Comparison of ENCODE assay signal across 15 cellular contexts in the genomic region with DNA sequence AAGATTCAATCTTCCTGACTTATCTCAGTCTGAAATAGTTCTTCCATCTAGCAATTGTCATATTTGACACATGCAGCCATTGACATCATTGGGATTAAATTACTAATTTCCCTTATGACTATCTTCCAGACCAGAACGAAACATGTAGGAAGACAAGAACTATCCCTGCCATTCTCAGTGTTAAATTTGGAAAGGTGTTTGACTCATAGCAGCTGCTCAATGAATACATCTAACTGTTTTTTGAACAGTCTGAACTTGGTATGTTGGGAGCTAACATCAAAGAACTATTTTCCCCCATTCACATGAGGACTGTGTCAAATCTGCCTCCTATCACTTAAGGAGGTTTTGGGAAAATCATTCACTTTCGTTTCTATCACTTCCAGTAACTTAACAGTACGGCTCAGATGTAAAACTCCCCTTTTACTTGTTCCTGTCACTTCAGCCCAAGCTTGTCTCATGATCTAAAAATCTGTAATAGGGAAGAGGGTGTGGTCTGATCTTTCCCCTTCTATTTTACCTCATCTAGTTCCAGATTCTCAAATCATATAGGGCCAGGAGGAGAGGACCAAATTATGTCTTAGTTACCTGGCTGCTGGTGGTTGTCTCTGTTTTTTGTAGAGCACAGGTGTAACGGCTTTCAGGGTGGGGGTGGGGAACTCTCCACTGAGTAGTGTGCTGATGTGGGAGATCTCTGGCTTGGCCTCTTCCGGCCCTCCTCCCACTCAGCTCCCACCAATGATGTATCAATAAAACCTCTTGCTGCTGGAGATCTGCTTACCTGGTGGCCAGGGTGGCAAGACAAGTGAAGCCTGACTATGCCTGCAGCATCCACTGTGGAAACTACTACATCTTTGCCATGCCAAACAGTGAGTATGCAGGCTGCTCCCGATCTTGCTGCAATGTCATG. TPM values are rescaled to one million over a fixed set of nuclear protein-coding genes. Genes with fewer than 3 reads are reported as not detected.
A peak's percentile ranks its signal among the peaks of the same experiment; 100 is the strongest.
DNase-seq lines count a peak whose midpoint lies in the region; ATAC-seq and TF ChIP-seq lines count a peak whose summit lies in the region.
"Had no signal": no experiment of that assay in that cellular context is flagged by ENCODE, and none has a peak within 500 bp of the region (broad histone marks: within the 10 kb centered on the region; RNA-seq: fewer than 3 reads in every experiment).

No MANE protein-coding gene starts in this region.

- H3K4me3 ChIP-seq in OCI-LY1 (ENCODE audit: low read depth, low read length, poor library complexity, severe bottlenecking) (peak overlapping the region; percentile 45), upper lobe of left lung (peak overlapping the region in 1 of 4 donors; percentile 23)
- no peak overlapping the region for H3K4me3 ChIP-seq in effector memory CD4-positive, alpha-beta T cell (ENCODE audit: insufficient read depth, low read depth, low read length, poor library complexity, severe bottlenecking)
- H3K4me3 ChIP-seq: adrenal gland had no signal

- no peaks in the 10 kb centered on the region for H3K79me2 ChIP-seq in OCI-LY1 (ENCODE audit: insufficient read depth, low read length)

- 42 to 47% methylated on average over 6 of the region's 6 CpGs for WGBS in upper lobe of left lung, 2 donors

- H3K27ac Mint-ChIP-seq in stimulated activated memory B cell treated with anti-CD40 and anti-IgM and Interleukin-4, amounts not matched to agents 10 μg/mL and 1 μg/mL and 100 μg/mL, for 72 hours, result no peak overlapping the region

- H3K27me3 ChIP-seq in OCI-LY1 (ENCODE audit: insufficient read depth, low read length), result no peaks in the 10 kb centered on the region
- no peaks in the 10 kb centered on the region for H3K27me3 ChIP-seq in effector memory CD4-positive, alpha-beta T cell (replicated peaks; ENCODE audit: control insufficient read depth, insufficient read depth, low read length, poor library complexity, severe bottlenecking)
- H3K27me3 ChIP-seq in upper lobe of left lung, result no peaks in the 10 kb centered on the region
- H3K27me3 ChIP-seq: adrenal gland, neutrophil had no signal

- peak overlapping the region; percentile 56 for H3K9ac ChIP-seq in OCI-LY1 (ENCODE audit: low read length)

- peak; percentile 54 for DNase-seq in stimulated activated CD4-positive, alpha-beta T cell treated with anti-CD3 and anti-CD28 coated beads, Interleukin-1b, Interleukin-23, amount 100 ng/mL, for 48 hours
- no peak for DNase-seq in stimulated activated CD4-positive, alpha-beta T cell treated with anti-CD3 and anti-CD28 coated beads, Interleukin-12 subunit alpha, Interleukin-12 subunit beta, amount 100 ng/mL, for 4 hours
- no peak for DNase-seq in effector memory CD4-positive, alpha-beta T cell
- DNase-seq in upper lobe of left lung (no peak), NCI-H2029 (lab: John Stamatoyannopoulos, UW) (no peak)
- DNase-seq: adrenal gland, dermis blood vessel endothelial cell, foreskin fibroblast, SHP77, WERI-Rb-1 had no signal

- peaks cover 3% of the 10 kb centered on the region for H3K9me3 Mint-ChIP-seq in stimulated activated memory B cell treated with anti-CD40 and anti-IgM and Interleukin-4, amounts not matched to agents 10 μg/mL and 1 μg/mL and 100 μg/mL, for 72 hours

- H3F3A ChIP-seq in OCI-LY1 (ENCODE audit: insufficient read depth, low read length), result peaks cover 5% of the 10 kb centered on the region; the same call in 1 of the 2 replicates

- no peaks in the 10 kb centered on the region for H3K9me2 ChIP-seq in OCI-LY1 (ENCODE audit: low read depth, low read length)

- H3K36me3 ChIP-seq in OCI-LY1 (ENCODE audit: insufficient read depth, low read length) (peaks cover 5% of the 10 kb centered on the region; the same call in 1 of the 2 replicates), upper lobe of left lung (no peaks in the 10 kb centered on the region)
- H3K36me3 ChIP-seq in effector memory CD4-positive, alpha-beta T cell (ENCODE audit: control insufficient read depth, insufficient read depth, low read length), result peaks cover 10% of the 10 kb centered on the region
- H3K36me3 ChIP-seq: adrenal gland, WERI-Rb-1 had no signal

- no peaks in the 10 kb centered on the region for H4K20me1 ChIP-seq in OCI-LY1 (ENCODE audit: insufficient read depth, low read length)

- H3K4me1 Mint-ChIP-seq in stimulated activated memory B cell treated with anti-CD40 and anti-IgM and Interleukin-4, amounts not matched to agents 10 μg/mL and 1 μg/mL and 100 μg/mL, for 72 hours, result peaks cover 5% of the 10 kb centered on the region

- no peak overlapping the region for H3K4me3 Mint-ChIP-seq in stimulated activated memory B cell treated with anti-CD40 and anti-IgM and Interleukin-4, amounts not matched to agents 10 μg/mL and 1 μg/mL and 100 μg/mL, for 72 hours

- TF ChIP-seq CTCF in OCI-LY1 (IDR thresholded peaks at IDR 0.05; ENCODE audit: low read length), result no peak
- TF ChIP-seq CTCF in upper lobe of left lung (IDR thresholded peaks at IDR 0.05), result no peak

- TF ChIP-seq EP300 in upper lobe of left lung (IDR thresholded peaks at IDR 0.05), result peak in 3 of 4 donors; percentile 18 to 40 (median 36)

- peaks cover 11% of the 10 kb centered on the region for H3K36me3 Mint-ChIP-seq in stimulated activated memory B cell treated with anti-CD40 and anti-IgM and Interleukin-4, amounts not matched to agents 10 μg/mL and 1 μg/mL and 100 μg/mL, for 72 hours

- TF ChIP-seq POLR2A in upper lobe of left lung (IDR thresholded peaks at IDR 0.05), result peak in 1 of 4 donors; percentile 37

- no peak overlapping the region for H2AFZ ChIP-seq in OCI-LY1 (ENCODE audit: low read length)

- ATAC-seq in upper lobe of left lung (ENCODE audit: low FRiP score in 2 of 2), result peak; percentile 9 to 25
- ATAC-seq in stimulated activated memory B cell treated with anti-CD40 and anti-IgM and Interleukin-4, amounts not matched to agents 10 μg/mL and 1 μg/mL and 100 μg/mL, for 72 hours, result no peak
- no peak for ATAC-seq in GM19397 (IDR thresholded peaks at IDR 0.05; ENCODE audit: unreplicated experiment)

- H3K4me1 ChIP-seq in OCI-LY1 (ENCODE audit: insufficient read depth, low read length, severe bottlenecking), result peaks cover 59% of the 10 kb centered on the region
- H3K4me1 ChIP-seq in effector memory CD4-positive, alpha-beta T cell (ENCODE audit: control insufficient read depth, insufficient read depth, low read length, poor library complexity, severe bottlenecking), result peaks cover 32% of the 10 kb centered on the region
- peaks cover 0 to 20% (median 14%) of the 10 kb centered on the region in 4 donors for H3K4me1 ChIP-seq in upper lobe of left lung
- H3K4me1 ChIP-seq: adrenal gland had no signal

- H3K9me3 ChIP-seq in OCI-LY1 (ENCODE audit: low read length) (0 out of 2 replicates have a peak, but pooled peaks cover 2% of the 10 kb centered on the region), upper lobe of left lung (peaks cover 0 to 6% (median 0%) of the 10 kb centered on the region in 4 donors)
- no peaks in the 10 kb centered on the region for H3K9me3 ChIP-seq in effector memory CD4-positive, alpha-beta T cell (ENCODE audit: control insufficient read depth, low read length)
- H3K9me3 ChIP-seq: adrenal gland, neutrophil had no signal

- H3K4me2 ChIP-seq in OCI-LY1 (ENCODE audit: low read length), result peak overlapping the region; percentile 63

- H3K27ac ChIP-seq in OCI-LY1 (ENCODE audit: low read depth, low read length, poor library complexity, severe bottlenecking) (peak overlapping the region; percentile 91), upper lobe of left lung (peak overlapping the region in 3 of 4 donors; percentile 29 to 48 (median 37))
- peak overlapping the region; percentile 61 for H3K27ac ChIP-seq in effector memory CD4-positive, alpha-beta T cell (ENCODE audit: insufficient read depth, low read length, poor library complexity, severe bottlenecking)
- H3K27ac ChIP-seq: adrenal gland, neutrophil, WERI-Rb-1 had no signal

- H3K27me3 Mint-ChIP-seq in stimulated activated memory B cell treated with anti-CD40 and anti-IgM and Interleukin-4, amounts not matched to agents 10 μg/mL and 1 μg/mL and 100 μg/mL, for 72 hours, result no peaks in the 10 kb centered on the region

RNA-seq across cellular contexts. Expression of a gene that starts 26.2 kb away (rescaled TPM):
- 1 to 10 TPM in 4 of 6 donors, under 1 TPM in 2; 0.11 to 3.9 (median 1.5) TPM for total RNA-seq in upper lobe of left lung
- total RNA-seq: dermis blood vessel endothelial cell, NCI-H460 had no signal

RNA-seq across cellular contexts. Expression of a gene that starts 38.6 kb away (rescaled TPM):
- total RNA-seq in upper lobe of left lung, result 10 to 100 TPM in 5 of 6 donors, 1 to 10 TPM in 1; 9.4 to 32.1 (median 16.3) TPM
- total RNA-seq: dermis blood vessel endothelial cell, NCI-H460 had no signal

Comparison
In these comparisons a context has a peak if more than half of its experiments do, and no peak if none do; other contexts are left out.
1. H3K27ac ChIP-seq: peak in every context shown above with its lines; median percentile 91 in OCI-LY1; 61 in effector memory CD4-positive, alpha-beta T cell; 37 in upper lobe of left lung.
2. ATAC-seq: peak in upper lobe of left lung (2 of 2); none in stimulated activated memory B cell treated with anti-CD40 and anti-IgM and Interleukin-4, amounts not matched to agents 10 μg/mL and 1 μg/mL and 100 μg/mL, for 72 hours (single experiment) and GM19397 (single experiment).